In the genomic region with DNA sequence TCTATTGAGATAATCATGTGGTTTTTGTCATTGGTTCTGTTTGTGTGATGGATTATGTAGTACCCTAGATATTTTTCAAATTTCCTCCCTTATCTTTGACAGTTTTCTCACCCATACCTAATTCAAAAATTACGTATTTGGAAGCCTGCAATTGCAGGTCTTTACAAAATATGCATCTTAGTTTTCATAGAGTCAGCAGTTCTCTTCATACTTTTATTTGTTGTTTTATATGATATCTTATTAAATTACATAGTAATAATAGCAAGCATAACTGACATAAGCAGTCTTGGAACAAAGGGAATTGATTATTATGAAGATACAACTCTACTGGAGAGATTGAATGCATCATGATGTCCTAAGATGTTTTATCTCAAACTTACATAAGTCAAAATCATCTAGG, we compare ENCODE assay signal across 4 cellular contexts.
TF ChIP-seq lines count a peak whose summit lies in the region.

No MANE protein-coding gene starts in this region.

TF ChIP-seq in HepG2, 621 proteins besides CTCF, POLR2A, EP300 and RAD21:
- TF ChIP-seq ZFP41 (CRISPR knock-in tag; IDR thresholded peaks at IDR 0.05; ENCODE audit: borderline replicate concordance): no peak
- TF ChIP-seq MAFK (conservative IDR thresholded peaks at IDR 0.05 in 1 of 2, IDR thresholded peaks at IDR 0.05 in 1 of 2; ENCODE audit: low read length in 2 of 2): peak in 1 of 2 experiments; percentile 53; a peak in 1 of 4 replicates
- TF ChIP-seq, protein P1, sequence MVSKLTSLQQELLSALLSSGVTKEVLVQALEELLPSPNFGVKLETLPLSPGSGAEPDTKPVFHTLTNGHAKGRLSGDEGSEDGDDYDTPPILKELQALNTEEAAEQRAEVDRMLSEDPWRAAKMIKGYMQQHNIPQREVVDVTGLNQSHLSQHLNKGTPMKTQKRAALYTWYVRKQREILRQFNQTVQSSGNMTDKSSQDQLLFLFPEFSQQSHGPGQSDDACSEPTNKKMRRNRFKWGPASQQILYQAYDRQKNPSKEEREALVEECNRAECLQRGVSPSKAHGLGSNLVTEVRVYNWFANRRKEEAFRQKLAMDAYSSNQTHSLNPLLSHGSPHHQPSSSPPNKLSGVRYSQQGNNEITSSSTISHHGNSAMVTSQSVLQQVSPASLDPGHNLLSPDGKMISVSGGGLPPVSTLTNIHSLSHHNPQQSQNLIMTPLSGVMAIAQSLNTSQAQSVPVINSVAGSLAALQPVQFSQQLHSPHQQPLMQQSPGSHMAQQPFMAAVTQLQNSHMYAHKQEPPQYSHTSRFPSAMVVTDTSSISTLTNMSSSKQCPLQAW (CRISPR knock-in tag; IDR thresholded peaks at IDR 0.05): no peak
- 0 out of 2 replicates have a peak, but pooled peaks have one; percentile 3 for TF ChIP-seq MAFF (IDR thresholded peaks at IDR 0.05; ENCODE audit: low read depth, low read length)

TF ChIP-seq in A549, 52 proteins besides CTCF, POLR2A, EP300 and RAD21:
- TF ChIP-seq EHMT2 (IDR thresholded peaks at IDR 0.05; ENCODE audit: low read depth): no peak
- TF ChIP-seq MAFK (IDR thresholded peaks at IDR 0.05; ENCODE audit: partially characterized antibody): peak; percentile 57

TF ChIP-seq in IMR-90, 13 proteins besides CTCF, POLR2A, EP300 and RAD21:
- TF ChIP-seq MAZ (IDR thresholded peaks at IDR 0.05; ENCODE audit: borderline replicate concordance, low read depth, low read length) (no peak), MAFK (IDR thresholded peaks at IDR 0.05; ENCODE audit: low read depth, low read length) (0 out of 2 replicates have a peak, but pooled peaks have one; percentile 10)

TF ChIP-seq in K562, 482 proteins besides CTCF, POLR2A, EP300 and RAD21:
- no peak for TF ChIP-seq NCOR1 (IDR thresholded peaks at IDR 0.05)
- 0 out of 2 replicates have a peak, but pooled peaks have one; percentile 14 for TF ChIP-seq ZNF316 (IDR thresholded peaks at IDR 0.05)
